2 cellular contexts compared by ENCODE assay signal in genomic region chr15:93619597-93619996, GRCh38.
TF ChIP-seq lines count a peak whose summit lies in the region.

No MANE protein-coding gene starts in this region.

TF ChIP-seq in GM23338, 12 proteins besides CTCF, POLR2A, EP300 and RAD21:
- no peak for TF ChIP-seq EZH2phosphoT487 (IDR thresholded peaks at IDR 0.05; ENCODE audit: unreplicated experiment)
- no peak for TF ChIP-seq ZNF114 (CRISPR knock-in tag; IDR thresholded peaks at IDR 0.05)
- TF ChIP-seq, protein P1, sequence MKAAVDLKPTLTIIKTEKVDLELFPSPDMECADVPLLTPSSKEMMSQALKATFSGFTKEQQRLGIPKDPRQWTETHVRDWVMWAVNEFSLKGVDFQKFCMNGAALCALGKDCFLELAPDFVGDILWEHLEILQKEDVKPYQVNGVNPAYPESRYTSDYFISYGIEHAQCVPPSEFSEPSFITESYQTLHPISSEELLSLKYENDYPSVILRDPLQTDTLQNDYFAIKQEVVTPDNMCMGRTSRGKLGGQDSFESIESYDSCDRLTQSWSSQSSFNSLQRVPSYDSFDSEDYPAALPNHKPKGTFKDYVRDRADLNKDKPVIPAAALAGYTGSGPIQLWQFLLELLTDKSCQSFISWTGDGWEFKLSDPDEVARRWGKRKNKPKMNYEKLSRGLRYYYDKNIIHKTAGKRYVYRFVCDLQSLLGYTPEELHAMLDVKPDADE (IDR thresholded peaks at IDR 0.05) = no peak
- TF ChIP-seq JUNB (IDR thresholded peaks at IDR 0.05; ENCODE audit: unreplicated experiment) = no peak
- no peak for TF ChIP-seq REST (IDR thresholded peaks at IDR 0.05; ENCODE audit: unreplicated experiment)
- TF ChIP-seq, protein P2, sequence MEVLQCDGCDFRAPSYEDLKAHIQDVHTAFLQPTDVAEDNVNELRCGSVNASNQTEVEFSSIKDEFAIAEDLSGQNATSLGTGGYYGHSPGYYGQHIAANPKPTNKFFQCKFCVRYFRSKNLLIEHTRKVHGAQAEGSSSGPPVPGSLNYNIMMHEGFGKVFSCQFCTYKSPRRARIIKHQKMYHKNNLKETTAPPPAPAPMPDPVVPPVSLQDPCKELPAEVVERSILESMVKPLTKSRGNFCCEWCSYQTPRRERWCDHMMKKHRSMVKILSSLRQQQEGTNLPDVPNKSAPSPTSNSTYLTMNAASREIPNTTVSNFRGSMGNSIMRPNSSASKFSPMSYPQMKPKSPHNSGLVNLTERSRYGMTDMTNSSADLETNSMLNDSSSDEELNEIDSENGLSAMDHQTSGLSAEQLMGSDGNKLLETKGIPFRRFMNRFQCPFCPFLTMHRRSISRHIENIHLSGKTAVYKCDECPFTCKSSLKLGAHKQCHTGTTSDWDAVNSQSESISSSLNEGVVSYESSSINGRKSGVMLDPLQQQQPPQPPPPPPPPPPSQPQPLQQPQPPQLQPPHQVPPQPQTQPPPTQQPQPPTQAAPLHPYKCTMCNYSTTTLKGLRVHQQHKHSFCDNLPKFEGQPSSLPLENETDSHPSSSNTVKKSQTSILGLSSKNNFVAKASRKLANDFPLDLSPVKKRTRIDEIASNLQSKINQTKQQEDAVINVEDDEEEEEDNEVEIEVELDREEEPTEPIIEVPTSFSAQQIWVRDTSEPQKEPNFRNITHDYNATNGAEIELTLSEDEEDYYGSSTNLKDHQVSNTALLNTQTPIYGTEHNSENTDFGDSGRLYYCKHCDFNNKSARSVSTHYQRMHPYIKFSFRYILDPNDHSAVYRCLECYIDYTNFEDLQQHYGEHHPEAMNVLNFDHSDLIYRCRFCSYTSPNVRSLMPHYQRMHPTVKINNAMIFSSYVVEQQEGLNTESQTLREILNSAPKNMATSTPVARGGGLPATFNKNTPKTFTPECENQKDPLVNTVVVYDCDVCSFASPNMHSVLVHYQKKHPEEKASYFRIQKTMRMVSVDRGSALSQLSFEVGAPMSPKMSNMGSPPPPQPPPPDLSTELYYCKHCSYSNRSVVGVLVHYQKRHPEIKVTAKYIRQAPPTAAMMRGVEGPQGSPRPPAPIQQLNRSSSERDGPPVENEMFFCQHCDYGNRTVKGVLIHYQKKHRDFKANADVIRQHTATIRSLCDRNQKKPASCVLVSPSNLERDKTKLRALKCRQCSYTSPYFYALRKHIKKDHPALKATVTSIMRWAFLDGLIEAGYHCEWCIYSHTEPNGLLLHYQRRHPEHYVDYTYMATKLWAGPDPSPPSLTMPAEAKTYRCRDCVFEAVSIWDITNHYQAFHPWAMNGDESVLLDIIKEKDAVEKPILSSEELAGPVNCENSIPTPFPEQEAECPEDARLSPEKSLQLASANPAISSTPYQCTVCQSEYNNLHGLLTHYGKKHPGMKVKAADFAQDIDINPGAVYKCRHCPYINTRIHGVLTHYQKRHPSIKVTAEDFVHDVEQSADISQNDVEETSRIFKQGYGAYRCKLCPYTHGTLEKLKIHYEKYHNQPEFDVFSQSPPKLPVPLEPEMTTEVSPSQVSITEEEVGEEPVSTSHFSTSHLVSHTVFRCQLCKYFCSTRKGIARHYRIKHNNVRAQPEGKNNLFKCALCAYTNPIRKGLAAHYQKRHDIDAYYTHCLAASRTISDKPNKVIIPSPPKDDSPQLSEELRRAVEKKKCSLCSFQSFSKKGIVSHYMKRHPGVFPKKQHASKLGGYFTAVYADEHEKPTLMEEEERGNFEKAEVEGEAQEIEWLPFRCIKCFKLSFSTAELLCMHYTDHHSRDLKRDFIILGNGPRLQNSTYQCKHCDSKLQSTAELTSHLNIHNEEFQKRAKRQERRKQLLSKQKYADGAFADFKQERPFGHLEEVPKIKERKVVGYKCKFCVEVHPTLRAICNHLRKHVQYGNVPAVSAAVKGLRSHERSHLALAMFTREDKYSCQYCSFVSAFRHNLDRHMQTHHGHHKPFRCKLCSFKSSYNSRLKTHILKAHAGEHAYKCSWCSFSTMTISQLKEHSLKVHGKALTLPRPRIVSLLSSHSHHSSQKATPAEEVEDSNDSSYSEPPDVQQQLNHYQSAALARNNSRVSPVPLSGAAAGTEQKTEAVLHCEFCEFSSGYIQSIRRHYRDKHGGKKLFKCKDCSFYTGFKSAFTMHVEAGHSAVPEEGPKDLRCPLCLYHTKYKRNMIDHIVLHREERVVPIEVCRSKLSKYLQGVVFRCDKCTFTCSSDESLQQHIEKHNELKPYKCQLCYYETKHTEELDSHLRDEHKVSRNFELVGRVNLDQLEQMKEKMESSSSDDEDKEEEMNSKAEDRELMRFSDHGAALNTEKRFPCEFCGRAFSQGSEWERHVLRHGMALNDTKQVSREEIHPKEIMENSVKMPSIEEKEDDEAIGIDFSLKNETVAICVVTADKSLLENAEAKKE (CRISPR knock-in tag; IDR thresholded peaks at IDR 0.05) = no peak
- no peak for TF ChIP-seq STAT1 (IDR thresholded peaks at IDR 0.05; ENCODE audit: unreplicated experiment)
- TF ChIP-seq EZH2 (IDR thresholded peaks at IDR 0.05; ENCODE audit: low read depth, unreplicated experiment) = no peak
- no peak for TF ChIP-seq ZNF331 (CRISPR knock-in tag; IDR thresholded peaks at IDR 0.05; ENCODE audit: low read depth)
- TF ChIP-seq POLR2AphosphoS5 (IDR thresholded peaks at IDR 0.05; ENCODE audit: low read depth) = no peak
- TF ChIP-seq CREB1 (CRISPR knock-in tag; IDR thresholded peaks at IDR 0.05; ENCODE audit: low read depth) = no peak
- no peak for TF ChIP-seq NANOG (IDR thresholded peaks at IDR 0.05; ENCODE audit: borderline replicate concordance)
TF ChIP-seq in GM23338: peak in this region for 0.

TF ChIP-seq in H1, 55 proteins besides CTCF, POLR2A, EP300 and RAD21:
- no peak for TF ChIP-seq USF2 (IDR thresholded peaks at IDR 0.05; ENCODE audit: low read length)
- TF ChIP-seq RNF2 (IDR thresholded peaks at IDR 0.05; ENCODE audit: borderline replicate concordance, low read depth, low read length, missing control alignments, poor library complexity, severe bottlenecking) = no peak
- TF ChIP-seq RFX5 (IDR thresholded peaks at IDR 0.05; ENCODE audit: borderline replicate concordance, low read depth, low read length) = no peak
- no peak for TF ChIP-seq SP1 (IDR thresholded peaks at IDR 0.05; ENCODE audit: low read depth, low read length)
- no peak for TF ChIP-seq SAP30 (IDR thresholded peaks at IDR 0.05; ENCODE audit: insufficient read depth, insufficient replicate concordance, low read length)
- no peak for TF ChIP-seq BRCA1 (IDR thresholded peaks at IDR 0.05; ENCODE audit: low read depth, low read length)
- TF ChIP-seq SP4 (IDR thresholded peaks at IDR 0.05; ENCODE audit: low read length) = no peak
- no peak for TF ChIP-seq JUND (IDR thresholded peaks at IDR 0.05; ENCODE audit: low read length)
- no peak for TF ChIP-seq CHD2 (IDR thresholded peaks at IDR 0.05; ENCODE audit: low read length)
- TF ChIP-seq E2F6 (IDR thresholded peaks at IDR 0.05) = no peak
- TF ChIP-seq CBX8 (IDR thresholded peaks at IDR 0.05; ENCODE audit: borderline replicate concordance, low read depth, low read length) = no peak
- TF ChIP-seq ZNF274 (IDR thresholded peaks at IDR 0.05; ENCODE audit: borderline replicate concordance, extremely low read depth, low read length) = no peak
- TF ChIP-seq SIRT6 (IDR thresholded peaks at IDR 0.05; ENCODE audit: low read length) = no peak
- no peak for TF ChIP-seq POU5F1 (IDR thresholded peaks at IDR 0.05; ENCODE audit: low read depth, low read length)
- no peak for TF ChIP-seq MAFK (IDR thresholded peaks at IDR 0.05; ENCODE audit: low read depth, low read length)
- no peak for TF ChIP-seq PHF8 (conservative IDR thresholded peaks at IDR 0.05; ENCODE audit: low read depth, low read length)
- TF ChIP-seq TAF7 (optimal IDR thresholded peaks at IDR 0.05; ENCODE audit: borderline replicate concordance, low read depth, low read length) = no peak
TF ChIP-seq in H1: peak in this region for 0.
